ENCODE assay signal across 10 cellular contexts in genomic region chr15:99425666-99426301, GRCh38.
DNase-seq lines count a peak whose midpoint lies in the region; ATAC-seq and TF ChIP-seq lines count a peak whose summit lies in the region.
"Had no signal": no experiment of that assay in that cellular context is flagged by ENCODE, and none has a peak within 500 bp of the region (broad histone marks: within the 10 kb centered on the region; RNA-seq: fewer than 3 reads in every experiment).

No MANE protein-coding gene starts in this region.

- ATAC-seq in body of pancreas (peak; percentile 35), HG03565 (IDR thresholded peaks at IDR 0.05; ENCODE audit: unreplicated experiment) (no peak)

- no peak for TF ChIP-seq POLR2A in body of pancreas (IDR thresholded peaks at IDR 0.05)

- peaks cover 4% of the 10 kb centered on the region for H3K4me1 ChIP-seq in body of pancreas
- peaks cover 0 to 18% (median 16%) of the 10 kb centered on the region in 4 donors for H3K4me1 ChIP-seq in tibial artery

- H3K36me3 ChIP-seq in body of pancreas (replicated peaks in 1 of 2; ENCODE audit: insufficient read depth in 1 of 2, low read depth in 2 of 2) (no peaks in the 10 kb centered on the region), tibial artery (no peaks in the 10 kb centered on the region)
- H3K36me3 ChIP-seq: neutrophil had no signal

- peaks cover 3% of the 10 kb centered on the region for H3K27me3 Mint-ChIP-seq in activated CD4-positive, alpha-beta memory T cell treated with anti-CD3 and anti-CD28 coated beads, Interleukin-2, amount 10 ng/mL, durations not matched to agents 7 days and 5 days
- peaks cover 4% of the 10 kb centered on the region for H3K27me3 Mint-ChIP-seq in activated CD4-positive, alpha-beta memory T cell treated with anti-CD3 and anti-CD28 coated beads for 36 hours

- TF ChIP-seq CTCF in body of pancreas (IDR thresholded peaks at IDR 0.05), result no peak
- TF ChIP-seq CTCF in tibial artery (IDR thresholded peaks at IDR 0.05), result peak in 1 of 2 experiments; percentile 19

- 54 to 66% methylated on average over 7 to 18 of the region's 19 CpGs for WGBS in body of pancreas, 2 donors

- H3K4me3 Mint-ChIP-seq in activated CD4-positive, alpha-beta memory T cell treated with anti-CD3 and anti-CD28 coated beads, Interleukin-2, amount 10 ng/mL, durations not matched to agents 7 days and 5 days, result no peak overlapping the region
- no peak overlapping the region for H3K4me3 Mint-ChIP-seq in activated CD4-positive, alpha-beta memory T cell treated with anti-CD3 and anti-CD28 coated beads for 36 hours

- peak overlapping the region; percentile 47 for H3K27ac Mint-ChIP-seq in activated CD4-positive, alpha-beta memory T cell treated with anti-CD3 and anti-CD28 coated beads, Interleukin-2, amount 10 ng/mL, durations not matched to agents 7 days and 5 days
- no peak overlapping the region for H3K27ac Mint-ChIP-seq in activated CD4-positive, alpha-beta memory T cell treated with anti-CD3 and anti-CD28 coated beads for 36 hours

- no peak overlapping the region for H3K4me3 ChIP-seq in body of pancreas
- H3K4me3 ChIP-seq in tibial artery, result no peak overlapping the region

- H3K9me3 Mint-ChIP-seq in activated CD4-positive, alpha-beta memory T cell treated with anti-CD3 and anti-CD28 coated beads, Interleukin-2, amount 10 ng/mL, durations not matched to agents 7 days and 5 days, result no peaks in the 10 kb centered on the region
- H3K9me3 Mint-ChIP-seq in activated CD4-positive, alpha-beta memory T cell treated with anti-CD3 and anti-CD28 coated beads for 36 hours, result peaks cover 4% of the 10 kb centered on the region

- H3K9me3 ChIP-seq in body of pancreas (no peaks in the 10 kb centered on the region), tibial artery (no peaks in the 10 kb centered on the region)
- H3K9me3 ChIP-seq: neutrophil had no signal

- CTCF ChIA-PET in activated CD4-positive, alpha-beta memory T cell treated with anti-CD3 and anti-CD28 coated beads, Interleukin-2, amount 10 ng/mL, durations not matched to agents 7 days and 5 days (lab: Charles Lee), result interaction anchor here (1.4 kb wide), 1 partner anchor 140 kb away, joined by 3 read pairs; the partner anchor contains the start of gene MEF2A
- CTCF ChIA-PET in activated CD4-positive, alpha-beta memory T cell treated with anti-CD3 and anti-CD28 coated beads for 36 hours (lab: Charles Lee), result interaction anchor here (0.9 to 1.0 kb wide), 2 partner anchors 16 to 279 kb away, joined by 3 read pairs; no protein-coding TSS in a partner anchor

- no peak for DNase-seq in activated CD4-positive, alpha-beta memory T cell treated with anti-CD3 and anti-CD28 coated beads, Interleukin-2, amount 10 ng/mL, durations not matched to agents 7 days and 5 days
- DNase-seq in activated CD4-positive, alpha-beta memory T cell treated with anti-CD3 and anti-CD28 coated beads for 36 hours, result no peak
- DNase-seq in body of pancreas (no peak), left kidney (ENCODE audit: low read depth, low spot score) (peak; percentile 36), tibial artery (peak; percentile 27 to 66), A172 (ENCODE audit: low spot score) (no peak), GM03348 (ENCODE audit: low spot score) (no peak)
- DNase-seq: NCI-H524 had no signal

- POLR2A ChIA-PET in activated CD4-positive, alpha-beta memory T cell treated with anti-CD3 and anti-CD28 coated beads, Interleukin-2, amount 10 ng/mL, durations not matched to agents 7 days and 5 days (lab: Charles Lee), result interaction anchor here (1.4 kb wide), 1 partner anchor 10 kb away, joined by 3 read pairs; no protein-coding TSS in a partner anchor
- POLR2A ChIA-PET in activated CD4-positive, alpha-beta memory T cell treated with anti-CD3 and anti-CD28 coated beads for 36 hours (lab: Charles Lee), result interaction anchor here (1.5 kb wide), 1 partner anchor 78 kb away, joined by 3 read pairs; no protein-coding TSS in a partner anchor

- peaks cover 51% of the 10 kb centered on the region for H3K4me1 Mint-ChIP-seq in activated CD4-positive, alpha-beta memory T cell treated with anti-CD3 and anti-CD28 coated beads, Interleukin-2, amount 10 ng/mL, durations not matched to agents 7 days and 5 days
- peaks cover 49% of the 10 kb centered on the region for H3K4me1 Mint-ChIP-seq in activated CD4-positive, alpha-beta memory T cell treated with anti-CD3 and anti-CD28 coated beads for 36 hours (ENCODE audit: low read depth)

- intact Hi-C loops in activated CD4-positive, alpha-beta memory T cell treated with anti-CD3 and anti-CD28 coated beads for 36 hours (cut with micrococcal nuclease), result loop anchor here (2.0 kb wide), 4 partner anchors 17 to 281 kb away; no protein-coding TSS in a partner anchor
- intact Hi-C loops in body of pancreas (cut with DNase I) (no loop called here), tibial artery (cut with DNase I; ENCODE audit: low total_unique reads) (no loop called here)

- H3K36me3 Mint-ChIP-seq in activated CD4-positive, alpha-beta memory T cell treated with anti-CD3 and anti-CD28 coated beads, Interleukin-2, amount 10 ng/mL, durations not matched to agents 7 days and 5 days (ENCODE audit: low read depth), result peaks cover 9% of the 10 kb centered on the region
- peaks cover 2% of the 10 kb centered on the region for H3K36me3 Mint-ChIP-seq in activated CD4-positive, alpha-beta memory T cell treated with anti-CD3 and anti-CD28 coated beads for 36 hours

- H3K27me3 ChIP-seq in body of pancreas (peaks cover 0 to 4% of the 10 kb centered on the region in 2 donors), tibial artery (no peaks in the 10 kb centered on the region)
- H3K27me3 ChIP-seq: neutrophil had no signal

- H3K27ac ChIP-seq in body of pancreas (peak overlapping the region in 2 of 4 donors; percentile 24 to 62), tibial artery (peak overlapping the region; percentile 70)
- H3K27ac ChIP-seq: neutrophil had no signal

Comparison
In these comparisons a context has a peak if more than half of its experiments do, and no peak if none do; other contexts are left out.
1. DNase-seq: peak in left kidney (single experiment) and tibial artery (2 of 2); none in activated CD4-positive, alpha-beta memory T cell treated with anti-CD3 and anti-CD28 coated beads, Interleukin-2, amount 10 ng/mL, durations not matched to agents 7 days and 5 days (single experiment), activated CD4-positive, alpha-beta memory T cell treated with anti-CD3 and anti-CD28 coated beads for 36 hours (single experiment), body of pancreas (0 of 4), A172 (single experiment) and GM03348 (single experiment).